Comparison of ENCODE assay signal across 26 cellular contexts in the genomic region with DNA sequence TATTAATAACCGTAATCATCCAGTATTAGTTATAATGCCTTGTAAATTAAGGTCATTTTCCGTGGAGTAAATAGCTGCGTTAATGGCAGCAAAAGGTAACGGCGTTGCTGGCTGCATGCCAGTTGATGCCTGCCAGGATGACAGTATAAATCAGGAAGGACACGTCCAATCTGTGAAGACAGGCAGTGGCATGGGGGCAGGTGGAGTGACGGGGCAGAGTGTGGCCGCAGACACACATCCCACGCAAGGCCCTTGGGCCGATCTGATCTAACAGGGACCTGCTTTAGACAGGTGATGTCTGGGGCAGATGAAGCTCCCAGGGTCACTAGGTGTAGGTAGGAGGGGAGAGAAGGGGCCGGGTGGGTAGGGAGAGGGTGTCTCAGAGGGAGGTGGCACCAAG.
DNase-seq lines count a peak whose midpoint lies in the region; FAIRE-seq lines count a peak whose summit lies in the region.
"Had no signal": no experiment of that assay in that cellular context is flagged by ENCODE, and none has a peak within 500 bp of the region (broad histone marks: within the 10 kb centered on the region; RNA-seq: fewer than 3 reads in every experiment).

No MANE protein-coding gene starts in this region.

- FAIRE-seq in HTR-8/SVneo (lab: Jason Lieb, UNC): peak; percentile 89
- FAIRE-seq: endometrium, frontal cortex, GM18507 had no signal

- no peak overlapping the region for H3K27ac Mint-ChIP-seq in activated naive CD4-positive, alpha-beta T cell treated with anti-CD3 and anti-CD28 coated beads, Interleukin-2, amount 10 ng/mL, durations not matched to agents 7 days and 5 days
- H3K27ac Mint-ChIP-seq: activated CD4-positive, alpha-beta T cell treated with anti-CD3 and anti-CD28 coated beads for 36 hours; activated naive CD8-positive, alpha-beta T cell treated with anti-CD3 and anti-CD28 coated beads for 36 hours; nephron; T-helper 1 cell treated with Interleukin-12 subunit alpha and Interleukin-12 subunit beta and Interleukin-4 antibody, amounts not matched to agents 30 μg/mL and 1 μg/mL, for 36 hours; type B pancreatic cell had no signal

- no peaks in the 10 kb centered on the region for H3K36me3 Mint-ChIP-seq in activated naive CD4-positive, alpha-beta T cell treated with anti-CD3 and anti-CD28 coated beads, Interleukin-2, amount 10 ng/mL, durations not matched to agents 7 days and 5 days
- H3K36me3 Mint-ChIP-seq: activated naive CD8-positive, alpha-beta T cell treated with anti-CD3 and anti-CD28 coated beads for 36 hours; type B pancreatic cell had no signal

- H3K4me3 Mint-ChIP-seq in activated naive CD4-positive, alpha-beta T cell treated with anti-CD3 and anti-CD28 coated beads, Interleukin-2, amount 10 ng/mL, durations not matched to agents 7 days and 5 days: no peak overlapping the region
- H3K4me3 Mint-ChIP-seq: activated CD4-positive, alpha-beta T cell treated with anti-CD3 and anti-CD28 coated beads for 36 hours; activated naive CD8-positive, alpha-beta T cell treated with anti-CD3 and anti-CD28 coated beads for 36 hours; central memory CD8-positive, alpha-beta T cell; nephron; T-helper 1 cell treated with Interleukin-12 subunit alpha and Interleukin-12 subunit beta and Interleukin-4 antibody, amounts not matched to agents 30 μg/mL and 1 μg/mL, for 36 hours; type B pancreatic cell had no signal

- H3K27me3 Mint-ChIP-seq in activated naive CD4-positive, alpha-beta T cell treated with anti-CD3 and anti-CD28 coated beads, Interleukin-2, amount 10 ng/mL, durations not matched to agents 7 days and 5 days: peaks cover 34% of the 10 kb centered on the region

- H3K27ac ChIP-seq in caudate nucleus (ENCODE audit: low read depth, low read length): peak overlapping the region; percentile 86
- H3K27ac ChIP-seq: ascending aorta, BLaER1, parathyroid adenoma, right atrium auricular region had no signal

- H3K4me1 Mint-ChIP-seq in activated naive CD4-positive, alpha-beta T cell treated with anti-CD3 and anti-CD28 coated beads, Interleukin-2, amount 10 ng/mL, durations not matched to agents 7 days and 5 days: no peaks in the 10 kb centered on the region
- H3K4me1 Mint-ChIP-seq: activated CD4-positive, alpha-beta T cell treated with anti-CD3 and anti-CD28 coated beads for 36 hours; activated naive CD8-positive, alpha-beta T cell treated with anti-CD3 and anti-CD28 coated beads for 36 hours; central memory CD8-positive, alpha-beta T cell; nephron had no signal

- CTCF ChIA-PET in activated naive CD4-positive, alpha-beta T cell treated with anti-CD3 and anti-CD28 coated beads, Interleukin-2, amount 10 ng/mL, durations not matched to agents 7 days and 5 days (lab: Charles Lee): no interaction called here

- peak; percentile 9 for DNase-seq in COLO668 (lab: John Stamatoyannopoulos, UW; ENCODE audit: unreplicated experiment)
- DNase-seq in HTR-8/SVneo (ENCODE audit: insufficient read length, low spot score): no peak
- DNase-seq in NCI-H2227 (lab: John Stamatoyannopoulos, UW; ENCODE audit: unreplicated experiment): peak; percentile 89
- peak in 1 of 61 donors; percentile 12 for DNase-seq in caudate nucleus (lab: John Stamatoyannopoulos, UW)
- no peak for DNase-seq in DMS53 treated with DMSO at 0.1 percent for 48 hours (lab: John Stamatoyannopoulos, UW; ENCODE audit: unreplicated experiment)
- DNase-seq in activated naive CD4-positive, alpha-beta T cell treated with anti-CD3 and anti-CD28 coated beads, Interleukin-2, amount 10 ng/mL, durations not matched to agents 7 days and 5 days: no peak
- DNase-seq in NCI-H82 (lab: John Stamatoyannopoulos, UW): no peak
- DNase-seq: activated CD4-positive, alpha-beta T cell treated with anti-CD3 and anti-CD28 coated beads for 36 hours; activated effector memory CD4-positive, alpha-beta T cell treated with Interleukin-2 at 50 U/mL for 16 hours; activated naive CD8-positive, alpha-beta T cell treated with anti-CD3 and anti-CD28 coated beads for 36 hours; Caco-2; dermis blood vessel endothelial cell; HCEC 1CT; NCI-H187; stimulated activated CD4-positive, alpha-beta T cell treated with anti-CD3 and anti-CD28 coated beads, Interleukin-2, amount 100 ng/mL, for 48 hours had no signal

- H3K9me3 Mint-ChIP-seq in activated naive CD4-positive, alpha-beta T cell treated with anti-CD3 and anti-CD28 coated beads, Interleukin-2, amount 10 ng/mL, durations not matched to agents 7 days and 5 days: no peaks in the 10 kb centered on the region
- H3K9me3 Mint-ChIP-seq: activated naive CD8-positive, alpha-beta T cell treated with anti-CD3 and anti-CD28 coated beads for 36 hours; central memory CD8-positive, alpha-beta T cell; nephron; T-helper 1 cell treated with Interleukin-12 subunit alpha and Interleukin-12 subunit beta and Interleukin-4 antibody, amounts not matched to agents 30 μg/mL and 1 μg/mL, for 36 hours; type B pancreatic cell had no signal

Comparison
In these comparisons a context has a peak if more than half of its experiments do, and no peak if none do; other contexts are left out.
1. DNase-seq: peak in COLO668 (single experiment) and NCI-H2227 (single experiment); none in HTR-8/SVneo (single experiment), DMS53 treated with DMSO at 0.1 percent for 48 hours (single experiment), activated naive CD4-positive, alpha-beta T cell treated with anti-CD3 and anti-CD28 coated beads, Interleukin-2, amount 10 ng/mL, durations not matched to agents 7 days and 5 days (single experiment) and NCI-H82 (single experiment).